In the genomic region with DNA sequence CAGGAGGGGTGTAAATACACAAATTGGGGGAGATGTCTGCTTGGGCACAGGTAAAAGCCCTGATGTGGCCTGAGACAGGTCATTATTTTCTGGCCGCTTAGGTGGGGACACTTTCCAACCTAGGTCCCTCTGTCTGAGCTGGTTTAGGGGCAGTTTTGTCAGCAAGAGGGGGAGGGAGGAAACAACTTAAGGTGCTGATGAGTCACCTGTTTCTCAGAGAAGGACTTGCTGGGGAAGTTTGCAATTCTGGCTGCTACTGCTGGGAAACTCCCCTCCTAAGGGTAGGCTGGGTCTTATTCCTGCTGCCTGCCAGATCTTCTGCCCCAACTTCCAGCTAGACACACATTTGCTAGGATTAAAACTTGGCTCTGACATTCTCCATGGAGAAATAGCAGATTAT, we compare ENCODE assay signal across 9 cellular contexts. TPM values are rescaled to one million over a fixed set of nuclear protein-coding genes. Genes with fewer than 3 reads are reported as not detected.
DNase-seq lines count a peak whose midpoint lies in the region; ATAC-seq lines count a peak whose summit lies in the region.
"Had no signal": no experiment of that assay in that cellular context is flagged by ENCODE, and none has a peak within 500 bp of the region (broad histone marks: within the 10 kb centered on the region; RNA-seq: fewer than 3 reads in every experiment).

No MANE protein-coding gene starts in this region.

- no peak overlapping the region for H3K4me3 ChIP-seq in trophoblast cell (ENCODE audit: low read depth, low read length)

- H2BK120ac ChIP-seq in trophoblast cell (ENCODE audit: insufficient read depth, low read length, poor library complexity), result no peak overlapping the region

- H2AK5ac ChIP-seq in trophoblast cell (ENCODE audit: low read length), result no peak overlapping the region

- H3K4ac ChIP-seq in trophoblast cell (ENCODE audit: low read depth, low read length), result no peak overlapping the region

- peaks cover 19% of the 10 kb centered on the region for H3K27me3 Mint-ChIP-seq in activated naive CD8-positive, alpha-beta T cell treated with anti-CD3 and anti-CD28 coated beads, Interleukin-2, amount 50 U/mL, for 24 hours

- H3K9me3 ChIP-seq in trophoblast cell (ENCODE audit: insufficient read depth, low read depth, low read length), result no peaks in the 10 kb centered on the region

- no peak overlapping the region for H4K91ac ChIP-seq in trophoblast cell (ENCODE audit: low read depth, low read length)

- no peaks in the 10 kb centered on the region for H3K36me3 Mint-ChIP-seq in activated naive CD8-positive, alpha-beta T cell treated with anti-CD3 and anti-CD28 coated beads, Interleukin-2, amount 50 U/mL, for 24 hours (ENCODE audit: low read depth)

- H3K18ac ChIP-seq in trophoblast cell (ENCODE audit: low read length), result no peak overlapping the region

- H3K14ac ChIP-seq in trophoblast cell (ENCODE audit: low read length), result no peak overlapping the region

- H3K27ac ChIP-seq in trophoblast cell (ENCODE audit: low read depth, low read length), result no peak overlapping the region

- H2BK12ac ChIP-seq in trophoblast cell (ENCODE audit: low read length), result no peak overlapping the region

- H3K36me3 ChIP-seq in trophoblast cell (ENCODE audit: control insufficient read depth in 1 of 2, insufficient read depth in 2 of 2, low read length in 2 of 2), result no peaks in the 10 kb centered on the region

- H3K4me1 ChIP-seq in trophoblast cell (ENCODE audit: control insufficient read depth in 1 of 2, insufficient read depth in 2 of 2, low read length in 2 of 2), result peaks cover 5 to 8% of the 10 kb centered on the region in 2 experiments

- H3K9ac ChIP-seq in trophoblast cell (ENCODE audit: low read length), result no peak overlapping the region

- ATAC-seq in HG03066 (IDR thresholded peaks at IDR 0.05; ENCODE audit: low read depth, unreplicated experiment) (peak; percentile 55), left ventricle myocardium superior (no peak), HG03135 (IDR thresholded peaks at IDR 0.05; ENCODE audit: unreplicated experiment) (no peak), GM18511 (IDR thresholded peaks at IDR 0.05; ENCODE audit: unreplicated experiment) (no peak)
- ATAC-seq in activated naive CD8-positive, alpha-beta T cell treated with anti-CD3 and anti-CD28 coated beads, Interleukin-2, amount 50 U/mL, for 24 hours, result peak; percentile 91

- H3K23ac ChIP-seq in trophoblast cell (ENCODE audit: low read length), result no peak overlapping the region

- intact Hi-C loops in left ventricle myocardium superior (cut with micrococcal nuclease), result no loop called here

- H2BK5ac ChIP-seq in trophoblast cell (ENCODE audit: low read depth, low read length, poor library complexity), result no peak overlapping the region

- no peak overlapping the region for H3K4me2 ChIP-seq in trophoblast cell (ENCODE audit: low read length)

- no peak overlapping the region for H4K8ac ChIP-seq in trophoblast cell (ENCODE audit: low read depth, low read length)

- H3K27me3 ChIP-seq in trophoblast cell (ENCODE audit: insufficient read depth, low read length), result no peaks in the 10 kb centered on the region

- no peaks in the 10 kb centered on the region for H3K79me1 ChIP-seq in trophoblast cell (ENCODE audit: low read length)

- no peak overlapping the region for H4K12ac ChIP-seq in trophoblast cell (ENCODE audit: low read depth, low read length)

- no peak overlapping the region for H3K27ac Mint-ChIP-seq in activated naive CD8-positive, alpha-beta T cell treated with anti-CD3 and anti-CD28 coated beads, Interleukin-2, amount 50 U/mL, for 24 hours

- peaks cover 12% of the 10 kb centered on the region for H3K4me1 Mint-ChIP-seq in activated naive CD8-positive, alpha-beta T cell treated with anti-CD3 and anti-CD28 coated beads, Interleukin-2, amount 50 U/mL, for 24 hours

- no peaks in the 10 kb centered on the region for H3K9me3 Mint-ChIP-seq in activated naive CD8-positive, alpha-beta T cell treated with anti-CD3 and anti-CD28 coated beads, Interleukin-2, amount 50 U/mL, for 24 hours

- DNase-seq in SIG-M5 treated with dmso at 0.1 percent for 504 hours (lab: John Stamatoyannopoulos, UW; ENCODE audit: unreplicated experiment) (peak; percentile 30), SIG-M5 (lab: John Stamatoyannopoulos, UW) (no peak), trophoblast cell (peak; percentile 57 to 79), left ventricle myocardium superior (no peak)
- DNase-seq in activated naive CD8-positive, alpha-beta T cell treated with anti-CD3 and anti-CD28 coated beads, Interleukin-2, amount 50 U/mL, for 24 hours, result no peak
- DNase-seq: caudate nucleus had no signal

- no CpG with 5 or more reads among the region's 1 CpG for WGBS in trophoblast cell (ENCODE audit: extremely low coverage, insufficient coverage, insufficient read length)

- H3K4me3 Mint-ChIP-seq in activated naive CD8-positive, alpha-beta T cell treated with anti-CD3 and anti-CD28 coated beads, Interleukin-2, amount 50 U/mL, for 24 hours, result no peak overlapping the region

- H2AFZ ChIP-seq in trophoblast cell (ENCODE audit: insufficient read depth, low read length, poor library complexity), result no peak overlapping the region

- no peaks in the 10 kb centered on the region for H3K79me2 ChIP-seq in trophoblast cell (ENCODE audit: control insufficient read depth, insufficient read depth, low read length, poor library complexity)

RNA-seq across cellular contexts. Expression of gene RHOV, which starts 4.8 kb away (rescaled TPM):
- 2.3 and 2.7 TPM in 2 replicates for polyA plus RNA-seq in trophoblast cell (2013)
- total RNA-seq in left ventricle myocardium superior, result not detected

RNA-seq across cellular contexts. Expression of gene VPS18, which starts 15.5 kb away (rescaled TPM):
- polyA plus RNA-seq in trophoblast cell (2013), result 14.3 and 14.7 TPM in 2 replicates
- total RNA-seq in left ventricle myocardium superior, result 22.7 TPM

RNA-seq across cellular contexts. Expression of gene SPINT1, which starts 34.9 kb away (rescaled TPM):
- polyA plus RNA-seq in trophoblast cell (2013), result 168 and 177 TPM in 2 replicates
- 1.0 TPM for total RNA-seq in left ventricle myocardium superior

RNA-seq across cellular contexts. Expression of gene PPP1R14D, which starts 50.3 kb away (rescaled TPM):
- polyA plus RNA-seq in trophoblast cell (2013), result not detected in 2 replicates
- not detected for total RNA-seq in left ventricle myocardium superior

RNA-seq across cellular contexts. Expression of gene DLL4, which starts 50.4 kb away (rescaled TPM):
- 0.05 and 0.06 TPM in 2 replicates for polyA plus RNA-seq in trophoblast cell (2013)
- total RNA-seq in left ventricle myocardium superior, result 11.6 TPM

Comparison
In these comparisons a context has a peak if more than half of its experiments do, and no peak if none do; other contexts are left out.
1. DNase-seq: peak in SIG-M5 treated with dmso at 0.1 percent for 504 hours (single experiment) and trophoblast cell (2 of 2); none in SIG-M5 (single experiment), activated naive CD8-positive, alpha-beta T cell treated with anti-CD3 and anti-CD28 coated beads, Interleukin-2, amount 50 U/mL, for 24 hours (single experiment) and left ventricle myocardium superior (single experiment).
2. ATAC-seq: peak in HG03066 (single experiment) and activated naive CD8-positive, alpha-beta T cell treated with anti-CD3 and anti-CD28 coated beads, Interleukin-2, amount 50 U/mL, for 24 hours (single experiment); none in left ventricle myocardium superior (single experiment), HG03135 (single experiment) and GM18511 (single experiment).